Comparison of ENCODE assay signal across 8 cellular contexts in the genomic region with DNA sequence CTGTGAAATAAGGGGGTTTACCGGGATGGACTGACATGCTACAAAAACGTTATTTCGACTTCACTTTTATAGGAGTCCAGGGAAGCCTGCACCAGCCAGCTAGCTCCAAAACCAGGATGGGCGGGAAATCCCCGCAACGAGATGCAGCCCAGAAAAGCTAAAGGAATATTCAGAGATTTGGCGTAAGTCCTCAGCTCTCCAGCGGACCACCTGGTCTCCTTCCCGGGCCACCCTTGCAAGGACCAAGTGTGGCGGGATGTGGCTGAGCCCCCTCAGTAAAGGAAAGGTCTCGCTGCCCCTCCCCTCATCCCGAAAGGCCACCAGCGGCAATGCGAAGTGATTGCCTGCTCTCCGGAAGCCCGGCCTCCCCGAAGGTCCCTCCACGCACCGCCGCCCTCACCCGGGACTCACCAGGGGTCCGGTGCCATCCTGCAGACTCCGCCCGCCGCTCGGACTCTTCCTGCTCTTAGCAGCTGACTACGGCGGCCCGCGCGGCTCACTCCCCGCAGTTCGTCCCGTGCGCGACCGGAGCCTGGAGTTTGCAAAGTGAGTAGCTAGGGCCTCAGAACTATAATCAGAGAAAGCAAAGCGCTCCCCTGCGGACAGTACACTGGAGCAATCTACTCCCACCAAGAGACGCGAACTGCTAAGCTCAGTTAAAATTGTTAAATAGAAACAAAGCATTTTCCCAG. TPM values are rescaled to one million over a fixed set of nuclear protein-coding genes. Genes with fewer than 3 reads are reported as not detected.
DNase-seq lines count a peak whose midpoint lies in the region; TF ChIP-seq lines count a peak whose summit lies in the region.

A gene with protein sequence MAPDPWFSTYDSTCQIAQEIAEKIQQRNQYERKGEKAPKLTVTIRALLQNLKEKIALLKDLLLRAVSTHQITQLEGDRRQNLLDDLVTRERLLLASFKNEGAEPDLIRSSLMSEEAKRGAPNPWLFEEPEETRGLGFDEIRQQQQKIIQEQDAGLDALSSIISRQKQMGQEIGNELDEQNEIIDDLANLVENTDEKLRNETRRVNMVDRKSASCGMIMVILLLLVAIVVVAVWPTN (minus strand): TSS at position 440 of the 692 bp plus-strand sequence. CDS start 12 bp downstream, at position 428.

- no peaks in the 10 kb centered on the region; the same call in 1 of the 2 replicates for H3K27me3 Mint-ChIP-seq in HFFc6 (ENCODE audit: insufficient read depth)

- H3K4me3 ChIP-seq in GM12864 (ENCODE audit: low read depth, low read length) (peak within 1 kb of the TSS; percentile 93), astrocyte of the cerebellum (ENCODE audit: low read depth, low read length) (peak within 1 kb of the TSS; percentile 97), hepatocyte (peak within 1 kb of the TSS; percentile 34)

- no peaks in the 10 kb centered on the region for H3K9me2 ChIP-seq in hepatocyte (replicated peaks; ENCODE audit: insufficient read depth)

- WGBS in hepatocyte (ENCODE audit: low lambda C conversion rate, missing lambda C conversion rate) = 1% methylated on average over 40 of the region's 41 CpGs

- H3K36me3 ChIP-seq in hepatocyte (replicated peaks; ENCODE audit: insufficient read depth, low read depth) = no peaks in the 10 kb centered on the region

- peaks cover 23% of the 10 kb centered on the region for H3K79me2 ChIP-seq in hepatocyte

- TF ChIP-seq CTCF in GM12864 (IDR thresholded peaks at IDR 0.05; ENCODE audit: low read depth, low read length, missing control alignments) (no peak), HFFc6 (IDR thresholded peaks at IDR 0.05) (no peak; the same call in 1 of the 2 replicates), astrocyte of the cerebellum (IDR thresholded peaks at IDR 0.05; ENCODE audit: low read depth, low read length, missing control alignments) (peak; percentile 14), hepatocyte (IDR thresholded peaks at IDR 0.05; ENCODE audit: poor library complexity) (no peak)

- no peaks in the 10 kb centered on the region for H3K9me3 Mint-ChIP-seq in HFFc6

- peak within 1 kb of the TSS; percentile 93 for H2AFZ ChIP-seq in hepatocyte

- no peaks in the 10 kb centered on the region for H3K27me3 ChIP-seq in hepatocyte

- peak within 1 kb of the TSS; percentile 82 for H3K27ac Mint-ChIP-seq in HFFc6

- H3K4me3 Mint-ChIP-seq in HFFc6 = peak within 1 kb of the TSS; percentile 92

- peaks cover 12% of the 10 kb centered on the region for H3K4me1 ChIP-seq in hepatocyte (ENCODE audit: insufficient read depth)

- in situ Hi-C loops in astrocyte of the cerebellum (cut with HindIII; ENCODE audit: low sequenced_read_pairs) = no loop called here

- no peaks in the 10 kb centered on the region for H4K20me1 ChIP-seq in hepatocyte (ENCODE audit: insufficient read depth, poor library complexity, severe bottlenecking)

- H3K4me2 ChIP-seq in hepatocyte = peak within 1 kb of the TSS; percentile 95

- DNase-seq in GM12864 (ENCODE audit: low read depth) = peak; percentile 66
- peak; percentile 89 for DNase-seq in HFFc6
- peak; percentile 77 for DNase-seq in NCI-H1105 (lab: John Stamatoyannopoulos, UW)
- peak; percentile 84 for DNase-seq in T1000 (lab: John Stamatoyannopoulos, UW)
- peak; percentile 63 for DNase-seq in astrocyte of the cerebellum (ENCODE audit: low read depth)
- peak; percentile 94 for DNase-seq in hepatocyte (ENCODE audit: low spot score)
- peak; percentile 94 for DNase-seq in retina
- DNase-seq in NCI-H2029 treated with DMSO at 0.1 percent for 48 hours (lab: John Stamatoyannopoulos, UW) = no peak

- peaks cover 17% of the 10 kb centered on the region for H3K4me1 Mint-ChIP-seq in HFFc6 (ENCODE audit: low read depth)

- H3K9me3 ChIP-seq in hepatocyte (ENCODE audit: low read depth) = no peaks in the 10 kb centered on the region

- H3K27ac ChIP-seq in hepatocyte = peak within 1 kb of the TSS; percentile 51

- H3K36me3 Mint-ChIP-seq in HFFc6 (ENCODE audit: low read depth) = no peaks in the 10 kb centered on the region

RNA-seq across cellular contexts. Expression of the gene that starts here (rescaled TPM):
- total RNA-seq in HFFc6 (2021; fragmentation: NEBNext Ultra II Directional; extraction: Animal tissue kit (Norgen Biotek cat#: 25700)) = 10 to 100 TPM; 48.9 to 73.8 (median 60.9) TPM
- total RNA-seq in hepatocyte = 40.6 and 68.8 TPM in 2 replicates
- polyA plus RNA-seq in hepatocyte = 64.7 and 68.5 TPM in 2 replicates

Comparison
In these comparisons a context has a peak if more than half of its experiments do, and no peak if none do; other contexts are left out.
1. H3K4me3 ChIP-seq: peak in every context shown above with its lines; median percentile 97 in astrocyte of the cerebellum; 93 in GM12864; 34 in hepatocyte.